9 cellular contexts compared by ENCODE assay signal in the genomic region with DNA sequence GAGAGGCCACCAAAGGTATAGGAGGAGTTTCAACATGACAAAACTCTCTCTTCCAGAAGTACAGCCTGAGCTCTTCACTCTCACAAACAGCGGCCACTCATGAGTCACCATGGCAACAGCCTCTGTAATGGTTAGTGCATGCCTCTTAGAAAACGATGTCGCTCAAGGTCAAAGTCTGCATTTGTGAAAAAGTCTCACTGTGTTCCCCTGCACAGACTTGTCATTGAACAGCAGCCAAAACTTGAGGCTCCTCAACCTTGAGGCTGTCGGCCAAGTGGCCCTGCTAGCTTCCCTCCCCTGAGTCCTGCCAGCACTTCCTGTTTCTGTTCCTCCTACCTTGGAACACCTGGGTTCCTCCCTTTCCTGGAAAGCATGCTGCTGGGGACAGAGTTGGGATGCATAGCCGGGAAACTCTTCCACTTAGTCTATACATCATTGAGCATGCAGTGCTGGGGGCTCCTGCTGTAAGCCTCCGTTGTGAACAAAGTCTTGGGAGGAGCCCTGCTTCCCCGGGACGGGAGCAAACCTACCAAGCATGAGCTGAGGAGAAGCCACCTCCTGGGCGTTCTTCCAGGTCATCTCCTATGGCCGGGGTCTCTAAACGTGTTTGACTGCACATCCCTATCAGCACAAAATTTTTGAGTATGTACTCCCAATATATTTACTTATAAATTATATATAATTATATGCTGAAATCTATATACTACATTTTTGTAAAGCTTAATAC.
DNase-seq lines count a peak whose midpoint lies in the region; ATAC-seq and TF ChIP-seq lines count a peak whose summit lies in the region.
"Had no signal": no experiment of that assay in that cellular context is flagged by ENCODE, and none has a peak within 500 bp of the region (broad histone marks: within the 10 kb centered on the region; RNA-seq: fewer than 3 reads in every experiment).

No MANE protein-coding gene starts in this region.

- peak; percentile 89 for DNase-seq in DMS53 (lab: John Stamatoyannopoulos, UW)
- peak; percentile 43 for DNase-seq in NCI-H128 (lab: John Stamatoyannopoulos, UW; ENCODE audit: unreplicated experiment)
- peak; percentile 63 for DNase-seq in amniotic epithelial cell (ENCODE audit: low read depth)
- peak in 1 of 3 donors; percentile 26 for DNase-seq in right lobe of liver
- DNase-seq in T-helper 9 cell: no peak
- no peak for DNase-seq in stimulated activated CD8-positive, alpha-beta memory T cell treated with anti-CD3 and anti-CD28 coated beads, Interleukin-4, amount 100 ng/mL, for 48 hours
- DNase-seq: left cardiac atrium had no signal

- ATAC-seq in right lobe of liver: peak; percentile 51 to 87 (median 70)
- no peak for ATAC-seq in HG02840 (IDR thresholded peaks at IDR 0.05; ENCODE audit: low FRiP score, unreplicated experiment)
- ATAC-seq in HG03439 (IDR thresholded peaks at IDR 0.05; ENCODE audit: unreplicated experiment): no peak

- intact Hi-C loops in right lobe of liver (cut with DNase I): no loop called here

- no peak overlapping the region for H3K27ac ChIP-seq in right lobe of liver

- H3K36me3 ChIP-seq in right lobe of liver: no peaks in the 10 kb centered on the region

- no peak overlapping the region for H3K4me3 ChIP-seq in right lobe of liver

- 40% methylated on average over 11 of the region's 11 CpGs for WGBS in right lobe of liver (ENCODE audit: insufficient coverage, low coverage, low lambda C conversion rate, missing lambda C conversion rate)

- TF ChIP-seq CTCF in right lobe of liver (IDR thresholded peaks at IDR 0.05): no peak

- H3K27me3 ChIP-seq in right lobe of liver: no peaks in the 10 kb centered on the region

- no peak for TF ChIP-seq POLR2A in right lobe of liver (IDR thresholded peaks at IDR 0.05)

- H3K4me1 ChIP-seq in right lobe of liver: no peaks in the 10 kb centered on the region

- no peaks in the 10 kb centered on the region for H3K9me3 ChIP-seq in right lobe of liver

Comparison
In these comparisons a context has a peak if more than half of its experiments do, and no peak if none do; other contexts are left out.
1. DNase-seq: peak in DMS53 (single experiment), NCI-H128 (single experiment) and amniotic epithelial cell (single experiment); none in T-helper 9 cell (single experiment) and stimulated activated CD8-positive, alpha-beta memory T cell treated with anti-CD3 and anti-CD28 coated beads, Interleukin-4, amount 100 ng/mL, for 48 hours (single experiment).
2. ATAC-seq: peak in right lobe of liver (4 of 4); none in HG02840 (single experiment) and HG03439 (single experiment).